Comparison of ENCODE assay signal across 8 cellular contexts in the genomic region with DNA sequence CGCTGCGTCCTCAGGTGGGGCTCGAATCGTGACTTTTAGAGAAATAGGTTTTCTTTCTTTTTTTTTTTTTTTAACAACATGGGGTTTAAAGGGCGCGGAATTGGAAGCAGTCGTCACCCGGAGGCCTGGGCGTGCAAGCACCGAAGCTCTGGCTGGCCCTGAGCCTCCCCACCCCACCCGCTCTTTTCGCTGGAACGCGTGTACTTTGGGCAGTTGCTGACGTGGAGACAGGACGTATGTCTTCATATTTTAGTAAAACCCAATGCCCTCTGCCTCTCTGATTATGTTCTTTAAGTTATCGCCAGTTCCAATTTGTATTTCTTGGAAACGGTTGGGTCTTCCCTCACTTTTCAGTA. TPM values are rescaled to one million over a fixed set of nuclear protein-coding genes. Genes with fewer than 3 reads are reported as not detected.
DNase-seq lines count a peak whose midpoint lies in the region; ATAC-seq and TF ChIP-seq lines count a peak whose summit lies in the region.

No MANE protein-coding gene starts in this region.

- no peaks in the 10 kb centered on the region for H3K27me3 ChIP-seq in HCT116 (ENCODE audit: insufficient read depth, low read length)
- H3K27me3 ChIP-seq in ascending aorta, result no peaks in the 10 kb centered on the region
- no peaks in the 10 kb centered on the region for H3K27me3 ChIP-seq in skeletal muscle tissue (ENCODE audit: control insufficient read depth in 3 of 3, insufficient read depth in 3 of 3, low read length in 3 of 3)

- H3K9ac ChIP-seq in HCT116 (ENCODE audit: low read length) (peak overlapping the region; percentile 96), skeletal muscle tissue (ENCODE audit: low read depth in 1 of 3, low read length in 3 of 3) (peak overlapping the region; percentile 97 to 99 (median 99))

- RAD21 ChIA-PET in HCT116 (lab: Charles Lee; ENCODE audit: low non-redundant PET in 1 of 2, low total read pairs in 2 of 2, uncharacterized antibody in 2 of 2, unreplicated experiment in 2 of 2), result interaction anchor here in 1 of 2 experiments (0.7 kb wide), 1 partner anchor 582 kb away, joined by 3 read pairs; no protein-coding TSS in a partner anchor

- intact Hi-C loops in HCT116 (cut with micrococcal nuclease) (loop anchor here (2.0 to 5.0 kb wide), 2 partner anchors 65 to 319 kb away; a partner anchor contains a TSS), ascending aorta (cut with DNase I) (loop anchor here (1.0 to 2.0 kb wide), 3 partner anchors 66 to 763 kb away; a partner anchor contains a TSS)

- H3K9me2 ChIP-seq in HCT116 (ENCODE audit: insufficient read depth), result no peaks in the 10 kb centered on the region

- no peak for TF ChIP-seq RAD21 in HCT116 (IDR thresholded peaks at IDR 0.05; ENCODE audit: low read depth)

- H3K4me1 ChIP-seq in HCT116 (ENCODE audit: control insufficient read depth in 1 of 2, insufficient read depth in 2 of 2, low read length in 2 of 2) (peaks cover 11 to 23% of the 10 kb centered on the region in 2 experiments; a peak in 3 of 4 replicates), ascending aorta (peaks cover 6% of the 10 kb centered on the region in 2 donors), skeletal muscle tissue (ENCODE audit: control insufficient read depth in 3 of 3, insufficient read depth in 3 of 3, low read length in 3 of 3) (peaks cover 16 to 38% (median 18%) of the 10 kb centered on the region in 3 donors)

- peak overlapping the region; percentile 77 for H3K4me2 ChIP-seq in HCT116 (ENCODE audit: low read length)

- DNase-seq in NCI-H1105 treated with DMSO at 0.1 percent for 48 hours (lab: John Stamatoyannopoulos, UW), result peak; percentile 1
- no peak for DNase-seq in NCI-H1105 (lab: John Stamatoyannopoulos, UW)
- no peak for DNase-seq in HCT116 (ENCODE audit: low read depth, low spot score)
- peak; percentile 13 for DNase-seq in NCI-H460 (ENCODE audit: extremely low read depth, low read depth)
- DNase-seq in ascending aorta (ENCODE audit: low spot score in 2 of 2), result peak in 1 of 2 donors; percentile 80

- peaks cover 19% of the 10 kb centered on the region for H3K79me2 ChIP-seq in HCT116 (ENCODE audit: insufficient read depth, low read length)

- ATAC-seq in HCT116, result peak; percentile 29
- ATAC-seq in GM18520 (IDR thresholded peaks at IDR 0.05; ENCODE audit: unreplicated experiment), result no peak

- H3K36me3 ChIP-seq in HCT116 (ENCODE audit: control insufficient read depth in 1 of 2, insufficient read depth in 2 of 2, low read length in 2 of 2), result peaks cover 0 to 4% of the 10 kb centered on the region in 2 experiments; a peak in 1 of 4 replicates
- no peaks in the 10 kb centered on the region for H3K36me3 ChIP-seq in ascending aorta
- H3K36me3 ChIP-seq in skeletal muscle tissue (ENCODE audit: control insufficient read depth in 3 of 3, insufficient read depth in 3 of 3, low read length in 3 of 3), result peaks cover 0 to 6% (median 0%) of the 10 kb centered on the region in 3 donors

- TF ChIP-seq POLR2A in HCT116 (IDR thresholded peaks at IDR 0.05; ENCODE audit: borderline replicate concordance, extremely low read depth, insufficient read depth, insufficient read length), result no peak

- POLR2A ChIA-PET in HCT116 (lab: Charles Lee), result interaction anchor here (1.0 to 1.5 kb wide), 4 partner anchors 46 to 521 kb away, joined by 3 to 8 read pairs (median 5); a partner anchor contains a TSS

- TF ChIP-seq CTCF in HCT116 (IDR thresholded peaks at IDR 0.05 in 2 of 3, conservative IDR thresholded peaks at IDR 0.05 in 1 of 3; ENCODE audit: borderline replicate concordance in 1 of 3, insufficient read depth in 1 of 3, low read depth in 2 of 3, low read length in 2 of 3), result no peak
- TF ChIP-seq CTCF in ascending aorta (IDR thresholded peaks at IDR 0.05), result no peak

- no TSS peak for BruUV-seq in HCT116 (replicated peaks; lab: Mats Ljungman, UMichigan)

- no peak overlapping the region for H2AFZ ChIP-seq in HCT116 (ENCODE audit: low read depth, low read length, poor library complexity, severe bottlenecking)

- H3K9me3 ChIP-seq in HCT116 (ENCODE audit: control insufficient read depth in 1 of 2, insufficient read depth in 1 of 2, low read depth in 1 of 2, low read length in 2 of 2), result no peaks in the 10 kb centered on the region
- H3K9me3 ChIP-seq in ascending aorta, result no peaks in the 10 kb centered on the region
- no peaks in the 10 kb centered on the region for H3K9me3 ChIP-seq in skeletal muscle tissue (ENCODE audit: control insufficient read depth in 3 of 3, low read length in 3 of 3)

- H3K27ac ChIP-seq in HCT116 (ENCODE audit: low read depth, low read length) (peak overlapping the region; percentile 87), ascending aorta (peak overlapping the region; percentile 95 to 96), skeletal muscle tissue (ENCODE audit: low read depth, low read length) (peak overlapping the region; percentile 87)

- CTCF ChIA-PET in HCT116 (lab: Charles Lee), result interaction anchor here (0.7 to 2.5 kb wide), 5 partner anchors 20 to 318 kb away, joined by 3 to 12 read pairs (median 4); a partner anchor contains a TSS

- H3K4me3 ChIP-seq in HCT116 (replicated peaks in 1 of 2; ENCODE audit: low read depth in 1 of 2, low read length in 2 of 2) (peak overlapping the region; percentile 73 to 99), ascending aorta (peak overlapping the region; percentile 82 to 98), iPS-11a (ENCODE audit: low read depth, low read length) (peak overlapping the region; percentile 93), skeletal muscle tissue (ENCODE audit: low read length in 3 of 3) (peak overlapping the region; percentile 88 to 95 (median 91))

- H4K20me1 ChIP-seq in HCT116 (ENCODE audit: insufficient read depth), result no peaks in the 10 kb centered on the region

TF ChIP-seq in HCT116, 20 proteins besides CTCF, POLR2A, EP300 and RAD21:
- TF ChIP-seq TCF7L2 (IDR thresholded peaks at IDR 0.05; ENCODE audit: borderline replicate concordance, extremely low read depth, insufficient read depth, insufficient read length) (no peak), SRF (IDR thresholded peaks at IDR 0.05; ENCODE audit: low read depth) (no peak), ZNF274 (IDR thresholded peaks at IDR 0.05; ENCODE audit: low read depth, low read length) (no peak), ZFX (IDR thresholded peaks at IDR 0.05) (peak; percentile 73; the same call in 1 of the 2 replicates)

RNA-seq across cellular contexts. Expression of a gene that starts 0.6 kb away (rescaled TPM):
- total RNA-seq in HCT116 (2021; ENCODE audit: unreplicated experiment), result 12.2 TPM
- polyA plus RNA-seq in HCT116 (2012), result 12.3 and 13.2 TPM in 2 replicates
- total RNA-seq in NCI-H460 (2014; rRNA removed; shearing (Covaris generic)), result 2.7 and 2.8 TPM in 2 replicates
- 2.7 and 6.3 TPM in 2 replicates for polyA plus RNA-seq in NCI-H460 (2014; cell fraction: nucleus; rRNA removed)
- not detected for total RNA-seq in ascending aorta
- 2.6 TPM for total RNA-seq in skeletal muscle tissue

Comparison
In these comparisons a context has a peak if more than half of its experiments do, and no peak if none do; other contexts are left out.
1. DNase-seq: peak in NCI-H1105 treated with DMSO at 0.1 percent for 48 hours (single experiment) and NCI-H460 (single experiment); none in NCI-H1105 (single experiment) and HCT116 (single experiment).
2. Peak in every context shown above with its lines, with median percentiles within 50 percentile points of each other: H3K27ac ChIP-seq and H3K4me3 ChIP-seq.